ENCODE assay signal across 10 cellular contexts in the genomic region with DNA sequence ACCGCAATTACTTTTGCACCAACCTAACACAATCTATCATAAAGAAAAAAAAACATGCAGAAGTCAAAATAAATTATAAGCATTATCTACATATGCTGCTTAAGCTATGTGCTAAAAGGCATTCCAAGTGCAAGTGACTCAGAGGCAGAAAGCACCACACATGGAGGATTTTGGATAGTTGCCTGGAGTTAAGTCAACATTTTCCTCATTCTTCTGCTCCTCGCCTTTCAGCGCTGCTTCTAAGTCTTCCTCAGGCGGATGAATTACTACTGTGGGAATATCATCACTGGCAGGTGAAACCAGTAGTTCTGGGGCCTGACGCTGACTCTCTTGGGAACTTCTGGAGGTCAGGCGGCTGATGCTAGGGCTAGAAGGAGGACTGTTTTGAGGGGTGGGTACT. TPM values are rescaled to one million over a fixed set of nuclear protein-coding genes. Genes with fewer than 3 reads are reported as not detected.
A peak's percentile ranks its signal among the peaks of the same experiment; 100 is the strongest.
DNase-seq lines count a peak whose midpoint lies in the region; ATAC-seq and TF ChIP-seq lines count a peak whose summit lies in the region.
"Had no signal": no experiment of that assay in that cellular context is flagged by ENCODE, and none has a peak within 500 bp of the region (broad histone marks: within the 10 kb centered on the region; RNA-seq: fewer than 3 reads in every experiment).

No MANE protein-coding gene starts in this region.

- CTCF ChIA-PET in Calu3 (lab: Charles Lee), result interaction anchor here (1.1 kb wide), 1 partner anchor 27 kb away, joined by 3 read pairs; no protein-coding TSS in a partner anchor
- CTCF ChIA-PET in HEK293T (lab: Yijun Ruan, JAX), result no interaction called here

- peaks cover 27% of the 10 kb centered on the region for H3K36me3 Mint-ChIP-seq in Calu3 (ENCODE audit: insufficient read depth, unreplicated experiment)

- ATAC-seq in omental fat pad (ENCODE audit: low FRiP score), result peak; percentile 81
- no peak for ATAC-seq in HG03460 (IDR thresholded peaks at IDR 0.05; ENCODE audit: unreplicated experiment)

- no peaks in the 10 kb centered on the region for H3K9me3 Mint-ChIP-seq in Calu3 (ENCODE audit: low read depth, unreplicated experiment)
- H3K9me3 Mint-ChIP-seq: activated naive CD4-positive, alpha-beta T cell treated with anti-CD3 and anti-CD28 coated beads, Interleukin-2, amount 10 ng/mL, durations not matched to agents 7 days and 5 days had no signal

- DNase-seq in Calu3, result peak; percentile 50
- DNase-seq in RPMI7951 (ENCODE audit: low read depth), result peak; percentile 95
- peak; percentile 99 for DNase-seq in fibroblast of mammary gland (ENCODE audit: low read depth)
- no peak for DNase-seq in omental fat pad (ENCODE audit: low spot score)
- DNase-seq in UCSD-AML1 (lab: John Stamatoyannopoulos, UW; ENCODE audit: unreplicated experiment), result no peak
- no peak for DNase-seq in NCI-H69 (lab: John Stamatoyannopoulos, UW)
- no peak for DNase-seq in HEK293T (ENCODE audit: extremely low spot score)
- DNase-seq: activated naive CD4-positive, alpha-beta T cell treated with anti-CD3 and anti-CD28 coated beads, Interleukin-2, amount 10 ng/mL, durations not matched to agents 7 days and 5 days; NCI-H1105 treated with DMSO at 0.1 percent for 48 hours had no signal

- no peak overlapping the region for H3K4me3 ChIP-seq in fibroblast of mammary gland (ENCODE audit: control insufficient read depth, low read depth, low read length)

- POLR2A ChIA-PET in HEK293T (lab: Yijun Ruan, JAX), result no interaction called here

- intact Hi-C loops in Calu3 (cut with micrococcal nuclease; ENCODE audit: unreplicated experiment), result loop anchor here (5.0 kb wide), 1 partner anchor 251 kb away; no protein-coding TSS in a partner anchor

- H3K4me1 Mint-ChIP-seq in Calu3 (ENCODE audit: low read depth, unreplicated experiment), result peaks cover 10% of the 10 kb centered on the region
- H3K4me1 Mint-ChIP-seq: activated naive CD4-positive, alpha-beta T cell treated with anti-CD3 and anti-CD28 coated beads, Interleukin-2, amount 10 ng/mL, durations not matched to agents 7 days and 5 days had no signal

- peak overlapping the region; percentile 33 for H3K27ac Mint-ChIP-seq in Calu3 (ENCODE audit: unreplicated experiment)
- H3K27ac Mint-ChIP-seq: activated naive CD4-positive, alpha-beta T cell treated with anti-CD3 and anti-CD28 coated beads, Interleukin-2, amount 10 ng/mL, durations not matched to agents 7 days and 5 days had no signal

- no peak for TF ChIP-seq CTCF in Calu3 (IDR thresholded peaks at IDR 0.05; ENCODE audit: unreplicated experiment)
- no peak for TF ChIP-seq CTCF in fibroblast of mammary gland (conservative IDR thresholded peaks at IDR 0.05; ENCODE audit: control insufficient read depth, insufficient read depth, low read depth, low read length)
- TF ChIP-seq CTCF in omental fat pad (IDR thresholded peaks at IDR 0.05), result no peak

- no TSS peak for BruUV-seq in Calu3 (replicated peaks; lab: Mats Ljungman, UMichigan)

- no peaks in the 10 kb centered on the region for H3K27me3 Mint-ChIP-seq in Calu3 (ENCODE audit: unreplicated experiment)
- H3K27me3 Mint-ChIP-seq: activated naive CD4-positive, alpha-beta T cell treated with anti-CD3 and anti-CD28 coated beads, Interleukin-2, amount 10 ng/mL, durations not matched to agents 7 days and 5 days had no signal

- H3K4me3 Mint-ChIP-seq in Calu3 (ENCODE audit: low read depth, unreplicated experiment), result no peak overlapping the region
- H3K4me3 Mint-ChIP-seq: activated naive CD4-positive, alpha-beta T cell treated with anti-CD3 and anti-CD28 coated beads, Interleukin-2, amount 10 ng/mL, durations not matched to agents 7 days and 5 days had no signal

TF ChIP-seq in HEK293T, 16 proteins besides CTCF, POLR2A, EP300 and RAD21:
- TF ChIP-seq CTBP1 (IDR thresholded peaks at IDR 0.05; ENCODE audit: borderline replicate concordance), result no peak
- TF ChIP-seq TARDBP (IDR thresholded peaks at IDR 0.05), result no peak
- TF ChIP-seq HDGF (IDR thresholded peaks at IDR 0.05; ENCODE audit: borderline replicate concordance), result no peak
- no peak for TF ChIP-seq FOXK2 (IDR thresholded peaks at IDR 0.05)
- no peak for TF ChIP-seq ARNT (IDR thresholded peaks at IDR 0.05)

RNA-seq across cellular contexts. Expression of gene SLC4A7, which starts 53.1 kb away (rescaled TPM):
- total RNA-seq in Calu3 (2022) (39.0 and 61.6 TPM in 2 replicates), omental fat pad (100 to 1,000 TPM in 1 of 4 donors, 10 to 100 TPM in 3; 25.4 to 101 (median 33.9) TPM)
- 29.6 and 32.1 TPM in 2 replicates for total RNA-seq in RPMI7951 (2014; rRNA removed; shearing (Covaris generic))

Comparison
In these comparisons a context has a peak if more than half of its experiments do, and no peak if none do; other contexts are left out.
1. DNase-seq: peak in Calu3 (single experiment), RPMI7951 (single experiment) and fibroblast of mammary gland (single experiment); none in omental fat pad (single experiment), UCSD-AML1 (single experiment), NCI-H69 (single experiment) and HEK293T (single experiment).